ENCODE assay signal across 1 cellular context in the genomic region with DNA sequence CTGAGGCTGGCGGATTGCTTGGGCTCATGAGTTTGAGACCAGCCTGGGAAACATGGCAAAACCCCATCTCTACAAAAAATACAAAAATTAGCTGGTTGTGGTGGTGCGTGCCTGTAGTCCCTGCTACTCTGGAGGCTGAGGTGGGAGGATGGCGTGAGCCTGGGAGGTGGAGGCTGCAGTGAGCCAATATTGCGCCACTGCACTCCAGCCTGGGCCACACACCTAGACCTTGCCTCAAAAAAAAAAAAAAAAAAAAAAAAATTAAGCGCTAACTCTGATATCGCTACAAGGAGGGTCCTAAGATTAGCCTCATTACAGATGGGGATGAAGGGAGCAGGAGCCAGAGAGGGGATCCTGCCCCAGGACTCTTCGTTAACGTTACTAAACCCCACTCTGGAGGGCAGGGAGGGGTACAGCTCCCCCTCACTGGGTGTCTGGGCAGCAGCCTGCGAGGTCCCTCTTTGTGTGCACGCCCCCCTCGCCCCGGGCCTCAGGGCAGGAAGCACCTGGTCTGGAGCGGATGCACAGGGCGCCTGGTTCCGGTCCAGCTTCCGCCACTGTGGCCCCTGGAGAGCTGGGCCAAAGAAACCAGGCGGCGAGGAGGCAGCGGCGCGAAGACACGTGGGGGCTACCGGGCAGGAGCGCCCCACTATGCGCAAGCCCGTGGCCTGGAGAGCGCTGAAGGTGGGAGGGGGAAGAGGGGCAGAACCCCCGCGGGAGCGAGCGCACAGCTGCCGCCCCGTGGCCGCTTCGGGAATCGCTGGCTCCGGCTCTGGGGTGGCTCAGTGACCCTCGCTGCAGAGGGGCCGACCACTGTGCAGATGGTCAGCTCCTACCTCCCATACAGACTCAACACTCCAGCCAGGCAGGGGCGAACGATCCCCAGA.
TF ChIP-seq lines count a peak whose summit lies in the region.

No MANE protein-coding gene starts in this region.

TF ChIP-seq in K562, 482 proteins besides CTCF, POLR2A, EP300 and RAD21 (continued from another document and continues in another):
- 0 out of 4 replicates have a peak, but pooled peaks of 1 of the 2 experiments have one; percentile 20 for TF ChIP-seq ZNF318 (IDR thresholded peaks at IDR 0.05; ENCODE audit: borderline replicate concordance in 1 of 2, low read depth in 1 of 2)
- TF ChIP-seq, protein P1, sequence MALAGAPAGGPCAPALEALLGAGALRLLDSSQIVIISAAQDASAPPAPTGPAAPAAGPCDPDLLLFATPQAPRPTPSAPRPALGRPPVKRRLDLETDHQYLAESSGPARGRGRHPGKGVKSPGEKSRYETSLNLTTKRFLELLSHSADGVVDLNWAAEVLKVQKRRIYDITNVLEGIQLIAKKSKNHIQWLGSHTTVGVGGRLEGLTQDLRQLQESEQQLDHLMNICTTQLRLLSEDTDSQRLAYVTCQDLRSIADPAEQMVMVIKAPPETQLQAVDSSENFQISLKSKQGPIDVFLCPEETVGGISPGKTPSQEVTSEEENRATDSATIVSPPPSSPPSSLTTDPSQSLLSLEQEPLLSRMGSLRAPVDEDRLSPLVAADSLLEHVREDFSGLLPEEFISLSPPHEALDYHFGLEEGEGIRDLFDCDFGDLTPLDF (CRISPR knock-in tag; IDR thresholded peaks at IDR 0.05): no peak
- TF ChIP-seq POU5F1 (IDR thresholded peaks at IDR 0.05; ENCODE audit: borderline replicate concordance, low read depth, low read length, partially characterized antibody): no peak
- TF ChIP-seq SMARCC2 (IDR thresholded peaks at IDR 0.05; ENCODE audit: low read depth): no peak
- TF ChIP-seq, protein P2, sequence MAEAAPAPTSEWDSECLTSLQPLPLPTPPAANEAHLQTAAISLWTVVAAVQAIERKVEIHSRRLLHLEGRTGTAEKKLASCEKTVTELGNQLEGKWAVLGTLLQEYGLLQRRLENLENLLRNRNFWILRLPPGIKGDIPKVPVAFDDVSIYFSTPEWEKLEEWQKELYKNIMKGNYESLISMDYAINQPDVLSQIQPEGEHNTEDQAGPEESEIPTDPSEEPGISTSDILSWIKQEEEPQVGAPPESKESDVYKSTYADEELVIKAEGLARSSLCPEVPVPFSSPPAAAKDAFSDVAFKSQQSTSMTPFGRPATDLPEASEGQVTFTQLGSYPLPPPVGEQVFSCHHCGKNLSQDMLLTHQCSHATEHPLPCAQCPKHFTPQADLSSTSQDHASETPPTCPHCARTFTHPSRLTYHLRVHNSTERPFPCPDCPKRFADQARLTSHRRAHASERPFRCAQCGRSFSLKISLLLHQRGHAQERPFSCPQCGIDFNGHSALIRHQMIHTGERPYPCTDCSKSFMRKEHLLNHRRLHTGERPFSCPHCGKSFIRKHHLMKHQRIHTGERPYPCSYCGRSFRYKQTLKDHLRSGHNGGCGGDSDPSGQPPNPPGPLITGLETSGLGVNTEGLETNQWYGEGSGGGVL (CRISPR knock-in tag; IDR thresholded peaks at IDR 0.05): no peak
- no peak; the same call in 1 of the 2 replicates for TF ChIP-seq CBX1 (IDR thresholded peaks at IDR 0.05; ENCODE audit: low read depth)
- peak; percentile 83 for TF ChIP-seq MAX (CRISPR knock-in tag; IDR thresholded peaks at IDR 0.05)
- TF ChIP-seq, protein P3, sequence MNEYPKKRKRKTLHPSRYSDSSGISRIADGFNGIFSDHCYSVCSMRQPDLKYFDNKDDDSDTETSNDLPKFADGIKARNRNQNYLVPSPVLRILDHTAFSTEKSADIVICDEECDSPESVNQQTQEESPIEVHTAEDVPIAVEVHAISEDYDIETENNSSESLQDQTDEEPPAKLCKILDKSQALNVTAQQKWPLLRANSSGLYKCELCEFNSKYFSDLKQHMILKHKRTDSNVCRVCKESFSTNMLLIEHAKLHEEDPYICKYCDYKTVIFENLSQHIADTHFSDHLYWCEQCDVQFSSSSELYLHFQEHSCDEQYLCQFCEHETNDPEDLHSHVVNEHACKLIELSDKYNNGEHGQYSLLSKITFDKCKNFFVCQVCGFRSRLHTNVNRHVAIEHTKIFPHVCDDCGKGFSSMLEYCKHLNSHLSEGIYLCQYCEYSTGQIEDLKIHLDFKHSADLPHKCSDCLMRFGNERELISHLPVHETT (CRISPR knock-in tag; conservative IDR thresholded peaks at IDR 0.05 in 1 of 2, IDR thresholded peaks at IDR 0.05 in 1 of 2): no peak
- TF ChIP-seq CBFA2T3 (IDR thresholded peaks at IDR 0.05): peak; percentile 28; the same call in 1 of the 2 replicates
- TF ChIP-seq, protein P4, sequence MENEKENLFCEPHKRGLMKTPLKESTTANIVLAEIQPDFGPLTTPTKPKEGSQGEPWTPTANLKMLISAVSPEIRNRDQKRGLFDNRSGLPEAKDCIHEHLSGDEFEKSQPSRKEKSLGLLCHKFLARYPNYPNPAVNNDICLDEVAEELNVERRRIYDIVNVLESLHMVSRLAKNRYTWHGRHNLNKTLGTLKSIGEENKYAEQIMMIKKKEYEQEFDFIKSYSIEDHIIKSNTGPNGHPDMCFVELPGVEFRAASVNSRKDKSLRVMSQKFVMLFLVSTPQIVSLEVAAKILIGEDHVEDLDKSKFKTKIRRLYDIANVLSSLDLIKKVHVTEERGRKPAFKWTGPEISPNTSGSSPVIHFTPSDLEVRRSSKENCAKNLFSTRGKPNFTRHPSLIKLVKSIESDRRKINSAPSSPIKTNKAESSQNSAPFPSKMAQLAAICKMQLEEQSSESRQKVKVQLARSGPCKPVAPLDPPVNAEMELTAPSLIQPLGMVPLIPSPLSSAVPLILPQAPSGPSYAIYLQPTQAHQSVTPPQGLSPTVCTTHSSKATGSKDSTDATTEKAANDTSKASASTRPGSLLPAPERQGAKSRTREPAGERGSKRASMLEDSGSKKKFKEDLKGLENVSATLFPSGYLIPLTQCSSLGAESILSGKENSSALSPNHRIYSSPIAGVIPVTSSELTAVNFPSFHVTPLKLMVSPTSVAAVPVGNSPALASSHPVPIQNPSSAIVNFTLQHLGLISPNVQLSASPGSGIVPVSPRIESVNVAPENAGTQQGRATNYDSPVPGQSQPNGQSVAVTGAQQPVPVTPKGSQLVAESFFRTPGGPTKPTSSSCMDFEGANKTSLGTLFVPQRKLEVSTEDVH (IDR thresholded peaks at IDR 0.05; ENCODE audit: low read depth, partially characterized antibody): no peak
- TF ChIP-seq, protein P5, sequence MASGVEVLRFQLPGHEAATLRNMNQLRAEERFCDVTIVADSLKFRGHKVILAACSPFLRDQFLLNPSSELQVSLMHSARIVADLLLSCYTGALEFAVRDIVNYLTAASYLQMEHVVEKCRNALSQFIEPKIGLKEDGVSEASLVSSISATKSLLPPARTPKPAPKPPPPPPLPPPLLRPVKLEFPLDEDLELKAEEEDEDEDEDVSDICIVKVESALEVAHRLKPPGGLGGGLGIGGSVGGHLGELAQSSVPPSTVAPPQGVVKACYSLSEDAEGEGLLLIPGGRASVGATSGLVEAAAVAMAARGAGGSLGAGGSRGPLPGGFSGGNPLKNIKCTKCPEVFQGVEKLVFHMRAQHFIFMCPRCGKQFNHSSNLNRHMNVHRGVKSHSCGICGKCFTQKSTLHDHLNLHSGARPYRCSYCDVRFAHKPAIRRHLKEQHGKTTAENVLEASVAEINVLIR (CRISPR knock-in tag; IDR thresholded peaks at IDR 0.05): 0 out of 2 replicates have a peak, but pooled peaks have one; percentile 23
- TF ChIP-seq TARDBP (IDR thresholded peaks at IDR 0.05): no peak
- no peak for TF ChIP-seq SMAD2 (IDR thresholded peaks at IDR 0.05; ENCODE audit: low read depth, low read length)
- TF ChIP-seq CSDE1 (IDR thresholded peaks at IDR 0.05): no peak
- TF ChIP-seq U2AF1 (optimal IDR thresholded peaks at IDR 0.05; ENCODE audit: low read depth, low read length): no peak
- TF ChIP-seq MTF1 (CRISPR knock-in tag; IDR thresholded peaks at IDR 0.05; ENCODE audit: borderline replicate concordance): no peak
- no peak for TF ChIP-seq CBFB (CRISPR knock-in tag; IDR thresholded peaks at IDR 0.05)
- TF ChIP-seq ELF4 (CRISPR knock-in tag; IDR thresholded peaks at IDR 0.05): no peak
- TF ChIP-seq CXXC5 (CRISPR knock-in tag; IDR thresholded peaks at IDR 0.05): peak; percentile 70
- no peak for TF ChIP-seq ZNF280A (IDR thresholded peaks at IDR 0.05; ENCODE audit: low read depth, partially characterized antibody)
- no peak for TF ChIP-seq TSC22D4 (tag; IDR thresholded peaks at IDR 0.05)
- TF ChIP-seq NR2C1 (IDR thresholded peaks at IDR 0.05): no peak
- TF ChIP-seq NR2C1 (tag; IDR thresholded peaks at IDR 0.05): no peak
- no peak for TF ChIP-seq ZNF780A (CRISPR knock-in tag; IDR thresholded peaks at IDR 0.05)
- no peak for TF ChIP-seq ZNF561 (CRISPR knock-in tag; conservative IDR thresholded peaks at IDR 0.05)
- TF ChIP-seq MYBL2 (IDR thresholded peaks at IDR 0.05; ENCODE audit: low read depth): no peak
- TF ChIP-seq MYBL2 (CRISPR knock-in tag; IDR thresholded peaks at IDR 0.05; ENCODE audit: borderline replicate concordance): no peak
- TF ChIP-seq RB1 (IDR thresholded peaks at IDR 0.05; ENCODE audit: low read depth): peak; percentile 85
- peak; percentile 48 for TF ChIP-seq NFIC (IDR thresholded peaks at IDR 0.05)
